In the genomic region with DNA sequence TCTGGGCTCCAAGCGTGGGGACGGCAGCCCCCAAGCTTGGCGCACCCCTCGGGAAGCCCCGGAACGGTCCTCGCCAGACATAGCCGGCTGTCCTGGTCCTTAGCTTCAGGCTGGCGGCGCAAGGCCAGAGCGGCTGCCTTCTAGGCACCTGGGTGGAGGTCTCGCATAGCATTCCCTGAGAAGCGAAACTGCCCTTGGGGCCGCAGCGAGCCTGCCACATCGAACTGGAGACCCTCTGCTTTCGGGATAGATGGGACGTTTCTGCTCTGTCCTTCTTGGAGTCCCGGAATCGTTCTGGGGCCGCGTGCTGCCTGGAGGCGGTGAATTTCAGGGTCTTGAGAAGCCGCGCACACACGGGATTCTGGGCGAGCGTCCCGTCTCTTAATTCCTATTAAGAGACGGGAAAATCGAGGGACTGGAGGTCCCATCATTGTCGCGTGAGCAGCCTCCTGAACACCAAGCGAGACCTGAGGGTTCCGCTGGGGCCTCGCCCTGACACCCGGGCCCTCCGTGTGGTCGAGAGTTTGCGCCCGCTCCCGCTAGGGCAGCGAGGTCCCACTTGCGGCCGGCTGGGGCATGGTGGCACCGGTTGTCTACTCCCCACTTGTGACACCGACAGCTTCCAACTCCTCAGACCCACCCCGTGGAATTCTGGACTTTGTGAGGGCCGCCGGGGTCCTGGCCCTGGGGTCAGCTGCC, we compare ENCODE assay signal across 1 cellular context.
A peak's percentile ranks its signal among the peaks of the same experiment; 100 is the strongest.
TF ChIP-seq lines count a peak whose summit lies in the region.

No MANE protein-coding gene starts in this region.

TF ChIP-seq in neural cell, 6 proteins besides CTCF, POLR2A, EP300 and RAD21:
- TF ChIP-seq POLR2AphosphoS5 (IDR thresholded peaks at IDR 0.05), result peak; percentile 74
- TF ChIP-seq, protein P1, sequence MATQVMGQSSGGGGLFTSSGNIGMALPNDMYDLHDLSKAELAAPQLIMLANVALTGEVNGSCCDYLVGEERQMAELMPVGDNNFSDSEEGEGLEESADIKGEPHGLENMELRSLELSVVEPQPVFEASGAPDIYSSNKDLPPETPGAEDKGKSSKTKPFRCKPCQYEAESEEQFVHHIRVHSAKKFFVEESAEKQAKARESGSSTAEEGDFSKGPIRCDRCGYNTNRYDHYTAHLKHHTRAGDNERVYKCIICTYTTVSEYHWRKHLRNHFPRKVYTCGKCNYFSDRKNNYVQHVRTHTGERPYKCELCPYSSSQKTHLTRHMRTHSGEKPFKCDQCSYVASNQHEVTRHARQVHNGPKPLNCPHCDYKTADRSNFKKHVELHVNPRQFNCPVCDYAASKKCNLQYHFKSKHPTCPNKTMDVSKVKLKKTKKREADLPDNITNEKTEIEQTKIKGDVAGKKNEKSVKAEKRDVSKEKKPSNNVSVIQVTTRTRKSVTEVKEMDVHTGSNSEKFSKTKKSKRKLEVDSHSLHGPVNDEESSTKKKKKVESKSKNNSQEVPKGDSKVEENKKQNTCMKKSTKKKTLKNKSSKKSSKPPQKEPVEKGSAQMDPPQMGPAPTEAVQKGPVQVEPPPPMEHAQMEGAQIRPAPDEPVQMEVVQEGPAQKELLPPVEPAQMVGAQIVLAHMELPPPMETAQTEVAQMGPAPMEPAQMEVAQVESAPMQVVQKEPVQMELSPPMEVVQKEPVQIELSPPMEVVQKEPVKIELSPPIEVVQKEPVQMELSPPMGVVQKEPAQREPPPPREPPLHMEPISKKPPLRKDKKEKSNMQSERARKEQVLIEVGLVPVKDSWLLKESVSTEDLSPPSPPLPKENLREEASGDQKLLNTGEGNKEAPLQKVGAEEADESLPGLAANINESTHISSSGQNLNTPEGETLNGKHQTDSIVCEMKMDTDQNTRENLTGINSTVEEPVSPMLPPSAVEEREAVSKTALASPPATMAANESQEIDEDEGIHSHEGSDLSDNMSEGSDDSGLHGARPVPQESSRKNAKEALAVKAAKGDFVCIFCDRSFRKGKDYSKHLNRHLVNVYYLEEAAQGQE (IDR thresholded peaks at IDR 0.05; ENCODE audit: borderline replicate concordance), result no peak
- no peak for TF ChIP-seq SMC3 (conservative IDR thresholded peaks at IDR 0.05; ENCODE audit: poor library complexity)
- TF ChIP-seq TAF1 (IDR thresholded peaks at IDR 0.05; ENCODE audit: low read depth), result no peak
- TF ChIP-seq MXI1 (conservative IDR thresholded peaks at IDR 0.05; ENCODE audit: poor library complexity, severe bottlenecking), result no peak
- TF ChIP-seq EZH2 (IDR thresholded peaks at IDR 0.05; ENCODE audit: borderline replicate concordance, insufficient read depth, low read length, poor library complexity, severe bottlenecking), result peak; percentile 72
